Comparison of ENCODE assay signal across 11 cellular contexts in genomic region chr20:58995461-58996225, GRCh38. TPM values are rescaled to one million over a fixed set of nuclear protein-coding genes. Genes with fewer than 3 reads are reported as not detected.
DNase-seq lines count a peak whose midpoint lies in the region; ATAC-seq and TF ChIP-seq lines count a peak whose summit lies in the region.
"Had no signal": no experiment of that assay in that cellular context is flagged by ENCODE, and none has a peak within 500 bp of the region (broad histone marks: within the 10 kb centered on the region; RNA-seq: fewer than 3 reads in every experiment).

No MANE protein-coding gene starts in this region.

- no peaks in the 10 kb centered on the region for H3K9me2 ChIP-seq in SK-N-SH

- H4K20me1 ChIP-seq in SK-N-SH (ENCODE audit: insufficient read depth) = no peaks in the 10 kb centered on the region

- TSS peak; percentile 87 for BruUV-seq in Caco-2 (replicated peaks; lab: Mats Ljungman, UMichigan)

- H3K27me3 Mint-ChIP-seq in Caco-2 (ENCODE audit: insufficient read depth, unreplicated experiment) (no peaks in the 10 kb centered on the region), nephron (ENCODE audit: low read depth) (no peaks in the 10 kb centered on the region)
- H3K27me3 Mint-ChIP-seq in central memory CD8-positive, alpha-beta T cell = no peaks in the 10 kb centered on the region

- DNase-seq in Caco-2 = peak in 1 of 2 experiments; percentile 68
- peak; percentile 87 for DNase-seq in HuH-7.5 (ENCODE audit: low spot score)
- DNase-seq in central memory CD8-positive, alpha-beta T cell (ENCODE audit: low spot score in 2 of 2) = no peak
- DNase-seq in lower leg skin (ENCODE audit: low spot score in 2 of 2) = no peak
- no peak for DNase-seq in EL
- no peak for DNase-seq in NCI-H146 treated with DMSO at 0.1 percent for 48 hours (lab: John Stamatoyannopoulos, UW; ENCODE audit: unreplicated experiment)
- no peak for DNase-seq in SK-N-SH
- DNase-seq: activated CD8-positive, alpha-beta memory T cell treated with anti-CD3 and anti-CD28 coated beads, Interleukin-2, amount 50 U/mL, for 48 hours; nucleus accumbens had no signal

- H3K4me1 Mint-ChIP-seq in Caco-2 (ENCODE audit: low read depth, unreplicated experiment) (peaks cover 19% of the 10 kb centered on the region), nephron (peaks cover 5% of the 10 kb centered on the region)
- H3K4me1 Mint-ChIP-seq in central memory CD8-positive, alpha-beta T cell = peaks cover 5% of the 10 kb centered on the region

- H3K79me2 ChIP-seq in SK-N-SH (ENCODE audit: insufficient read depth) = no peaks in the 10 kb centered on the region

- no peaks in the 10 kb centered on the region for H3K27me3 ChIP-seq in Caco-2 (replicated peaks; ENCODE audit: control insufficient read depth, insufficient read depth, low read length)
- H3K27me3 ChIP-seq in SK-N-SH (ENCODE audit: insufficient read depth) = no peaks in the 10 kb centered on the region

- no peak for ATAC-seq in central memory CD8-positive, alpha-beta T cell (replicated peaks; ENCODE audit: extremely low read depth, poor library complexity, severe bottlenecking)

- H3K4me2 ChIP-seq in SK-N-SH = no peak overlapping the region

- H3K27ac ChIP-seq in SK-N-SH (ENCODE audit: low read depth in 2 of 2, low read length in 1 of 2) = no peak overlapping the region

- H3K4me1 ChIP-seq in Caco-2 (peaks cover 15% of the 10 kb centered on the region), SK-N-SH (ENCODE audit: control insufficient read depth in 1 of 2, insufficient read depth in 2 of 2, low read depth in 1 of 2, low read length in 1 of 2) (no peaks in the 10 kb centered on the region; a peak in 1 of 4 replicates)

- H3K9me3 ChIP-seq in Caco-2 (no peaks in the 10 kb centered on the region), SK-N-SH (no peaks in the 10 kb centered on the region)

- H3K36me3 Mint-ChIP-seq in Caco-2 (ENCODE audit: insufficient read depth, unreplicated experiment) = peaks cover 100% of the 10 kb centered on the region
- H3K36me3 Mint-ChIP-seq in central memory CD8-positive, alpha-beta T cell (ENCODE audit: insufficient read depth) = peaks cover 54% of the 10 kb centered on the region
- H3K36me3 Mint-ChIP-seq in nephron (ENCODE audit: low read depth) = peaks cover 70% of the 10 kb centered on the region

- intact Hi-C loops in Caco-2 (cut with micrococcal nuclease; ENCODE audit: unreplicated experiment) = no loop called here
- intact Hi-C loops in lower leg skin (cut with DNase I; ENCODE audit: low total_unique reads) = no loop called here

- H3K4me3 ChIP-seq in Caco-2 (ENCODE audit: low read depth, low read length) (no peak overlapping the region), lower leg skin (ENCODE audit: low read depth, poor library complexity, severe bottlenecking) (no peak overlapping the region), SK-N-SH (ENCODE audit: low read depth in 2 of 2, low read length in 1 of 2) (no peak overlapping the region)

- no peak for TF ChIP-seq EP300 in SK-N-SH (IDR thresholded peaks at IDR 0.05; ENCODE audit: borderline replicate concordance in 1 of 2, low read depth in 1 of 2, low read length in 1 of 2)

- no peak for TF ChIP-seq CTCF in Caco-2 (IDR thresholded peaks at IDR 0.05; ENCODE audit: insufficient read depth in 1 of 2, low read depth in 1 of 2, low read length in 1 of 2, severe bottlenecking in 1 of 2, unreplicated experiment in 1 of 2)
- no peak for TF ChIP-seq CTCF in nephron (IDR thresholded peaks at IDR 0.05; ENCODE audit: unreplicated experiment in 3 of 3)
- no peak for TF ChIP-seq CTCF in lower leg skin (IDR thresholded peaks at IDR 0.05)
- no peak for TF ChIP-seq CTCF in SK-N-SH (IDR thresholded peaks at IDR 0.05)

- POLR2A ChIA-PET in Caco-2 (lab: Charles Lee) (interaction anchor here (0.6 to 1.6 kb wide), 3 partner anchors 14 to 1688 kb away, joined by 3 to 6 read pairs (median 4); partner anchors contain the start of genes ATP5F1E and NELFCD), SK-N-SH (lab: Yijun Ruan, JAX) (no interaction called here)

- H2AFZ ChIP-seq in SK-N-SH (ENCODE audit: low read depth) = no peak overlapping the region

- H3K27ac Mint-ChIP-seq in Caco-2 (ENCODE audit: unreplicated experiment) (peak overlapping the region; percentile 38), nephron (peak overlapping the region; percentile 50 to 96 (median 80))
- H3K27ac Mint-ChIP-seq in central memory CD8-positive, alpha-beta T cell (ENCODE audit: low read depth) = peak overlapping the region; percentile 76
- H3K27ac Mint-ChIP-seq: T-helper 2 cell treated with Interferon-gamma antibody and Interleukin-4, amounts not matched to agents 5 μg/mL and 100 μg/mL, for 36 hours had no signal

- H3K9ac ChIP-seq in SK-N-SH = no peak overlapping the region

- no peaks in the 10 kb centered on the region for H3F3A ChIP-seq in SK-N-SH (replicated peaks; ENCODE audit: insufficient read depth)

- H3K4me3 Mint-ChIP-seq in Caco-2 (ENCODE audit: unreplicated experiment) (peak overlapping the region; percentile 1), nephron (peak overlapping the region in 1 of 3 experiments; percentile 60)
- no peak overlapping the region for H3K4me3 Mint-ChIP-seq in central memory CD8-positive, alpha-beta T cell
- H3K4me3 Mint-ChIP-seq: T-helper 2 cell treated with Interferon-gamma antibody and Interleukin-4, amounts not matched to agents 5 μg/mL and 100 μg/mL, for 36 hours had no signal

- WGBS in lower leg skin, 2 donors = 88 to 93% methylated on average over 18 of the region's 18 CpGs
- 92% methylated on average over 18 of the region's 18 CpGs for WGBS in SK-N-SH (ENCODE audit: low lambda C conversion rate)

- H3K36me3 ChIP-seq in Caco-2 (ENCODE audit: control insufficient read depth, insufficient read depth, low read length) = peaks cover 22% of the 10 kb centered on the region
- H3K36me3 ChIP-seq in SK-N-SH (replicated peaks in 1 of 2; ENCODE audit: control insufficient read depth in 1 of 2, insufficient read depth in 2 of 2, low read length in 1 of 2) = peaks cover 29 to 46% of the 10 kb centered on the region in 2 experiments

- CTCF ChIA-PET in Caco-2 (lab: Charles Lee) = interaction anchor here (0.5 to 1.0 kb wide), 2 partner anchors 14 to 125 kb away, joined by 3 to 5 read pairs; no protein-coding TSS in a partner anchor
- CTCF ChIA-PET in SK-N-SH (lab: Yijun Ruan, JAX) = interaction anchor here (1.5 kb wide), 1 partner anchor 13 kb away, joined by 5 read pairs; no protein-coding TSS in a partner anchor

- TF ChIP-seq POLR2A in lower leg skin (IDR thresholded peaks at IDR 0.05) = no peak

- TF ChIP-seq RAD21 in SK-N-SH (IDR thresholded peaks at IDR 0.05; ENCODE audit: low read length) = no peak

- H3K9me3 Mint-ChIP-seq in Caco-2 (ENCODE audit: unreplicated experiment) (no peaks in the 10 kb centered on the region), nephron (no peaks in the 10 kb centered on the region)
- H3K9me3 Mint-ChIP-seq in central memory CD8-positive, alpha-beta T cell = no peaks in the 10 kb centered on the region
- H3K9me3 Mint-ChIP-seq: T-helper 2 cell treated with Interferon-gamma antibody and Interleukin-4, amounts not matched to agents 5 μg/mL and 100 μg/mL, for 36 hours had no signal

TF ChIP-seq in SK-N-SH, 30 proteins besides CTCF, POLR2A, EP300 and RAD21 (continues in another document):
- TF ChIP-seq RFX5 (IDR thresholded peaks at IDR 0.05; ENCODE audit: low read length) (no peak), MEF2A (IDR thresholded peaks at IDR 0.05; ENCODE audit: borderline replicate concordance, low read depth) (no peak), PBX3 (IDR thresholded peaks at IDR 0.05) (no peak), NRF1 (IDR thresholded peaks at IDR 0.05; ENCODE audit: low read depth, low read length) (no peak), ELF1 (IDR thresholded peaks at IDR 0.05) (no peak), MAX (IDR thresholded peaks at IDR 0.05; ENCODE audit: low read depth) (no peak), CHD2 (IDR thresholded peaks at IDR 0.05; ENCODE audit: low read length, partially characterized antibody) (no peak), RXRA (IDR thresholded peaks at IDR 0.05; ENCODE audit: borderline replicate concordance, low read depth) (no peak), MXI1 (IDR thresholded peaks at IDR 0.05; ENCODE audit: low read depth, low read length) (no peak)

RNA-seq across cellular contexts. Expression of gene CTSZ, which starts 11.4 kb away (rescaled TPM):
- total RNA-seq in Caco-2 (2022) (202 and 228 TPM in 2 replicates), lower leg skin (10 to 100 TPM; 30.1 to 64.1 (median 40.0) TPM)
- polyA plus RNA-seq in SK-N-SH (2012; rRNA removed) = 0.03 and 0.05 TPM in 2 replicates
- 0.03 and 0.09 TPM in 2 replicates for polyA plus RNA-seq in SK-N-SH (2012; cell fraction: cytosol; rRNA removed)
- not detected in 2 replicates for polyA plus RNA-seq in SK-N-SH (2012; cell fraction: nucleus; rRNA removed)

RNA-seq across cellular contexts. Expression of gene NELFCD, which starts 14.6 kb away (rescaled TPM):
- total RNA-seq in Caco-2 (2022) (230 TPM in 2 replicates), lower leg skin (10 to 100 TPM; 36.9 to 53.8 (median 44.6) TPM)
- polyA plus RNA-seq in SK-N-SH (2012; rRNA removed) = 90.0 and 94.8 TPM in 2 replicates
- 73.2 and 84.8 TPM in 2 replicates for polyA plus RNA-seq in SK-N-SH (2012; cell fraction: cytosol; rRNA removed)
- 233 and 267 TPM in 2 replicates for polyA plus RNA-seq in SK-N-SH (2012; cell fraction: nucleus; rRNA removed)

RNA-seq across cellular contexts. Expression of gene TUBB1, which starts 23.6 kb away (rescaled TPM):
- total RNA-seq in Caco-2 (2022) (0.16 and 0.18 TPM in 2 replicates), lower leg skin (under 1 TPM in 1 of 4 donors, not detected in 3; 0.04 TPM)
- polyA plus RNA-seq in SK-N-SH (2012; rRNA removed) = 0.02 TPM in 1 of 2 replicates, not detected in the other
- not detected in 2 replicates for polyA plus RNA-seq in SK-N-SH (2012; cell fraction: cytosol; rRNA removed)
- polyA plus RNA-seq in SK-N-SH (2012; cell fraction: nucleus; rRNA removed) = 0.01 TPM in 1 of 2 replicates, not detected in the other

RNA-seq across cellular contexts. Expression of gene ATP5F1E, which starts 36.5 kb away (rescaled TPM):
- total RNA-seq in Caco-2 (2022) (181 and 186 TPM in 2 replicates), lower leg skin (10 to 100 TPM in 3 of 4 donors, 1 to 10 TPM in 1; 9.9 to 21.1 (median 15.2) TPM)
- polyA plus RNA-seq in SK-N-SH (2012; rRNA removed) = 48.0 and 60.8 TPM in 2 replicates
- polyA plus RNA-seq in SK-N-SH (2012; cell fraction: cytosol; rRNA removed) = 80.3 and 119 TPM in 2 replicates
- 15.0 and 17.5 TPM in 2 replicates for polyA plus RNA-seq in SK-N-SH (2012; cell fraction: nucleus; rRNA removed)

RNA-seq across cellular contexts. Expression of gene PRELID3B, which starts 46.9 kb away (rescaled TPM):
- total RNA-seq in Caco-2 (2022) (170 and 171 TPM in 2 replicates), lower leg skin (10 to 100 TPM; 38.3 to 50.8 (median 49.1) TPM)
- 20.9 and 27.4 TPM in 2 replicates for polyA plus RNA-seq in SK-N-SH (2012; rRNA removed)
- polyA plus RNA-seq in SK-N-SH (2012; cell fraction: cytosol; rRNA removed) = 38.1 and 58.8 TPM in 2 replicates
- polyA plus RNA-seq in SK-N-SH (2012; cell fraction: nucleus; rRNA removed) = 6.0 and 10.8 TPM in 2 replicates
